ENCODE assay signal across 13 cellular contexts in genomic region chr5:154369682-154370081, GRCh38.
DNase-seq lines count a peak whose midpoint lies in the region; ATAC-seq and TF ChIP-seq lines count a peak whose summit lies in the region.
"Had no signal": no experiment of that assay in that cellular context is flagged by ENCODE, and none has a peak within 500 bp of the region (broad histone marks: within the 10 kb centered on the region; RNA-seq: fewer than 3 reads in every experiment).

No MANE protein-coding gene starts in this region.

- no peak overlapping the region for H3K27ac Mint-ChIP-seq in glutamatergic neuron (ENCODE audit: unreplicated experiment)
- H3K27ac Mint-ChIP-seq in type B pancreatic cell = peak overlapping the region; percentile 44
- no peak overlapping the region for H3K27ac Mint-ChIP-seq in activated T-helper 1 cell treated with anti-CD3 and anti-CD28 coated beads, Interleukin-12 subunit alpha, Interleukin-12 subunit beta, Interleukin-2, Interleukin-4 antibody, amounts not matched to agents 30 ng/mL and 10 ng/mL and 1 ng/mL, durations not matched to agents 14 hours and 24 hours and 36 hours
- H3K27ac Mint-ChIP-seq: activated CD4-positive, alpha-beta memory T cell treated with anti-CD3 and anti-CD28 coated beads, Interleukin-2, amount 10 ng/mL, durations not matched to agents 7 days and 5 days had no signal

- H3K27me3 Mint-ChIP-seq in glutamatergic neuron (ENCODE audit: unreplicated experiment) (no peaks in the 10 kb centered on the region), type B pancreatic cell (peaks cover 31% of the 10 kb centered on the region)
- no peaks in the 10 kb centered on the region for H3K27me3 Mint-ChIP-seq in activated T-helper 1 cell treated with anti-CD3 and anti-CD28 coated beads, Interleukin-12 subunit alpha, Interleukin-12 subunit beta, Interleukin-2, Interleukin-4 antibody, amounts not matched to agents 30 ng/mL and 10 ng/mL and 1 ng/mL, durations not matched to agents 14 hours and 24 hours and 36 hours (ENCODE audit: insufficient read depth)
- H3K27me3 Mint-ChIP-seq: activated CD4-positive, alpha-beta memory T cell treated with anti-CD3 and anti-CD28 coated beads, Interleukin-2, amount 10 ng/mL, durations not matched to agents 7 days and 5 days; stimulated activated naive CD8-positive, alpha-beta T cell treated with anti-CD3 and anti-CD28 coated beads, Interleukin-15, amount 100 ng/mL, for 72 hours had no signal

- TF ChIP-seq CTCF in glutamatergic neuron (IDR thresholded peaks at IDR 0.05; ENCODE audit: partially characterized antibody, unreplicated experiment) (no peak), type B pancreatic cell (conservative IDR thresholded peaks at IDR 0.05) (no peak)

- H3K4me1 Mint-ChIP-seq in glutamatergic neuron (ENCODE audit: low read depth, unreplicated experiment) = peaks cover 31% of the 10 kb centered on the region
- peaks cover 42% of the 10 kb centered on the region for H3K4me1 Mint-ChIP-seq in type B pancreatic cell (ENCODE audit: unreplicated experiment)
- peaks cover 9% of the 10 kb centered on the region for H3K4me1 Mint-ChIP-seq in activated T-helper 1 cell treated with anti-CD3 and anti-CD28 coated beads, Interleukin-12 subunit alpha, Interleukin-12 subunit beta, Interleukin-2, Interleukin-4 antibody, amounts not matched to agents 30 ng/mL and 10 ng/mL and 1 ng/mL, durations not matched to agents 14 hours and 24 hours and 36 hours (ENCODE audit: low read depth)
- H3K4me1 Mint-ChIP-seq: activated CD4-positive, alpha-beta memory T cell treated with anti-CD3 and anti-CD28 coated beads, Interleukin-2, amount 10 ng/mL, durations not matched to agents 7 days and 5 days; stimulated activated naive CD8-positive, alpha-beta T cell treated with anti-CD3 and anti-CD28 coated beads, Interleukin-15, amount 100 ng/mL, for 72 hours had no signal

- intact Hi-C loops in activated T-helper 1 cell treated with anti-CD3 and anti-CD28 coated beads, Interleukin-12 subunit alpha, Interleukin-12 subunit beta, Interleukin-2, Interleukin-4 antibody, amounts not matched to agents 30 ng/mL and 10 ng/mL and 1 ng/mL, durations not matched to agents 14 hours and 24 hours and 36 hours (cut with micrococcal nuclease) = no loop called here

- ATAC-seq in SK-N-SH treated with all-trans-retinoic acid at 6 μM for 48 hours (peak; percentile 47), GM21423 (IDR thresholded peaks at IDR 0.05; ENCODE audit: unreplicated experiment) (no peak)
- ATAC-seq: HepG2; stimulated activated naive CD8-positive, alpha-beta T cell treated with anti-CD3 and anti-CD28 coated beads, Interleukin-15, amount 100 ng/mL, for 72 hours had no signal

- H3K9me3 Mint-ChIP-seq in glutamatergic neuron (ENCODE audit: unreplicated experiment) = no peaks in the 10 kb centered on the region
- H3K9me3 Mint-ChIP-seq in type B pancreatic cell = no peaks in the 10 kb centered on the region
- no peaks in the 10 kb centered on the region for H3K9me3 Mint-ChIP-seq in activated T-helper 1 cell treated with anti-CD3 and anti-CD28 coated beads, Interleukin-12 subunit alpha, Interleukin-12 subunit beta, Interleukin-2, Interleukin-4 antibody, amounts not matched to agents 30 ng/mL and 10 ng/mL and 1 ng/mL, durations not matched to agents 14 hours and 24 hours and 36 hours
- H3K9me3 Mint-ChIP-seq: activated CD4-positive, alpha-beta memory T cell treated with anti-CD3 and anti-CD28 coated beads, Interleukin-2, amount 10 ng/mL, durations not matched to agents 7 days and 5 days; stimulated activated naive CD8-positive, alpha-beta T cell treated with anti-CD3 and anti-CD28 coated beads, Interleukin-15, amount 100 ng/mL, for 72 hours had no signal

- H3K36me3 Mint-ChIP-seq in glutamatergic neuron (ENCODE audit: unreplicated experiment) (peaks cover 4% of the 10 kb centered on the region), type B pancreatic cell (no peaks in the 10 kb centered on the region)
- H3K36me3 Mint-ChIP-seq in activated T-helper 1 cell treated with anti-CD3 and anti-CD28 coated beads, Interleukin-12 subunit alpha, Interleukin-12 subunit beta, Interleukin-2, Interleukin-4 antibody, amounts not matched to agents 30 ng/mL and 10 ng/mL and 1 ng/mL, durations not matched to agents 14 hours and 24 hours and 36 hours (ENCODE audit: low read depth) = peaks cover 12% of the 10 kb centered on the region

- DNase-seq in HCEC 1CT (peak; percentile 50), glutamatergic neuron (no peak), type B pancreatic cell (ENCODE audit: extremely low spot score, unreplicated experiment) (no peak), DMS153 (lab: John Stamatoyannopoulos, UW) (no peak)
- no peak for DNase-seq in activated T-helper 1 cell treated with anti-CD3 and anti-CD28 coated beads, Interleukin-12 subunit alpha, Interleukin-12 subunit beta, Interleukin-2, Interleukin-4 antibody, amounts not matched to agents 30 ng/mL and 10 ng/mL and 1 ng/mL, durations not matched to agents 14 hours and 24 hours and 36 hours (ENCODE audit: low spot score)
- DNase-seq: activated CD4-positive, alpha-beta memory T cell treated with anti-CD3 and anti-CD28 coated beads, Interleukin-2, amount 10 ng/mL, durations not matched to agents 7 days and 5 days; NCI-H1417; NCI-H510A; stimulated activated naive CD8-positive, alpha-beta T cell treated with anti-CD3 and anti-CD28 coated beads, Interleukin-15, amount 100 ng/mL, for 72 hours; T1000 had no signal

- H3K4me3 Mint-ChIP-seq in glutamatergic neuron (ENCODE audit: unreplicated experiment) (peak overlapping the region; percentile 45), type B pancreatic cell (no peak overlapping the region)
- H3K4me3 Mint-ChIP-seq in activated T-helper 1 cell treated with anti-CD3 and anti-CD28 coated beads, Interleukin-12 subunit alpha, Interleukin-12 subunit beta, Interleukin-2, Interleukin-4 antibody, amounts not matched to agents 30 ng/mL and 10 ng/mL and 1 ng/mL, durations not matched to agents 14 hours and 24 hours and 36 hours = no peak overlapping the region
- H3K4me3 Mint-ChIP-seq: activated CD4-positive, alpha-beta memory T cell treated with anti-CD3 and anti-CD28 coated beads, Interleukin-2, amount 10 ng/mL, durations not matched to agents 7 days and 5 days; stimulated activated naive CD8-positive, alpha-beta T cell treated with anti-CD3 and anti-CD28 coated beads, Interleukin-15, amount 100 ng/mL, for 72 hours had no signal

TF ChIP-seq in SK-N-SH treated with all-trans-retinoic acid at 6 μM for 48 hours, 23 proteins besides CTCF, POLR2A, EP300 and RAD21:
- TF ChIP-seq TSHZ2 (CRISPR knock-in tag; IDR thresholded peaks at IDR 0.05) = no peak
- no peak for TF ChIP-seq RARB (CRISPR knock-in tag; IDR thresholded peaks at IDR 0.05)
- no peak for TF ChIP-seq ZNF70 (CRISPR knock-in tag; IDR thresholded peaks at IDR 0.05)
- TF ChIP-seq CREB5 (CRISPR knock-in tag; IDR thresholded peaks at IDR 0.05; ENCODE audit: low read depth) = no peak
- no peak for TF ChIP-seq TOX (CRISPR knock-in tag; IDR thresholded peaks at IDR 0.05; ENCODE audit: borderline replicate concordance)
- TF ChIP-seq CSDC2 (CRISPR knock-in tag; IDR thresholded peaks at IDR 0.05) = no peak
- TF ChIP-seq PATZ1 (CRISPR knock-in tag; IDR thresholded peaks at IDR 0.05; ENCODE audit: borderline replicate concordance) = no peak
- no peak for TF ChIP-seq GLIS3 (CRISPR knock-in tag; IDR thresholded peaks at IDR 0.05)
